ENCODE assay signal across 1 cellular context in genomic region chr18:35661483-35662146, GRCh38.
TF ChIP-seq lines count a peak whose summit lies in the region.

No MANE protein-coding gene starts in this region.

TF ChIP-seq in WTC11, 78 proteins besides CTCF, POLR2A, EP300 and RAD21 (continued from another document):
- TF ChIP-seq NR1H2 (CRISPR knock-in tag; IDR thresholded peaks at IDR 0.05) (no peak), ZNF121 (CRISPR knock-in tag; IDR thresholded peaks at IDR 0.05) (no peak), ZBTB21 (CRISPR knock-in tag; IDR thresholded peaks at IDR 0.05; ENCODE audit: borderline replicate concordance) (no peak), ZNF512 (CRISPR knock-in tag; IDR thresholded peaks at IDR 0.05; ENCODE audit: borderline replicate concordance) (no peak), RORB (CRISPR knock-in tag; IDR thresholded peaks at IDR 0.05) (no peak), HMGXB4 (CRISPR knock-in tag; IDR thresholded peaks at IDR 0.05) (no peak), FOXP1 (CRISPR knock-in tag; IDR thresholded peaks at IDR 0.05; ENCODE audit: borderline replicate concordance) (no peak), FOXJ3 (CRISPR knock-in tag; IDR thresholded peaks at IDR 0.05; ENCODE audit: borderline replicate concordance) (no peak), AR (CRISPR knock-in tag; IDR thresholded peaks at IDR 0.05) (no peak), ATF1 (CRISPR knock-in tag; IDR thresholded peaks at IDR 0.05) (no peak), ZNF425 (CRISPR knock-in tag; conservative IDR thresholded peaks at IDR 0.05) (no peak)
